ENCODE assay signal across 15 cellular contexts in the genomic region with DNA sequence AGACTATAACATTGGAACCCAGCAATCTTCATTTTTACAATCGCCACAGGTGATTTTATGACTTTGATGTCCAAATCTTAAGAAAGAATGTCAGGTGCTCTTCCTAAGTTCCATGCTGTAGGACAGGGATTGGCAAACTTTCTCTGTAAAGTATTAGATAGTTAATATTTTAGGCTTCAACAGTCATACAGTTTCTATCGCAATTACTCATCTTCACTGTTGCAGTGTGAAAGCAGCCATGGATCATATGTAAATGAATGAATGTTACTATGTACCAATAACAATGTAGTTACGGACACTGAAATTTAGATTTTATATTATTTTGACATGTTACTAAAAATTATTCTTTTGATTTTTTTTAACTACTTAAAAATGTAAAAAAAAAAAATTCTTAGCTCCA.
"Had no signal": no experiment of that assay in that cellular context is flagged by ENCODE, and none has a peak within 500 bp of the region (broad histone marks: within the 10 kb centered on the region; RNA-seq: fewer than 3 reads in every experiment).

No MANE protein-coding gene starts in this region.

- ATAC-seq: left colon; lower lobe of right lung; right lobe of liver; stimulated activated naive CD8-positive, alpha-beta T cell treated with anti-CD3 and anti-CD28 coated beads, Interleukin-15, amount 100 ng/mL, for 72 hours had no signal

- H3K27me3 Mint-ChIP-seq: activated CD4-positive, alpha-beta T cell treated with anti-CD3 and anti-CD28 coated beads, Interleukin-2, amount 10 ng/mL, durations not matched to agents 7 days and 5 days; activated naive CD8-positive, alpha-beta T cell; stimulated activated naive CD8-positive, alpha-beta T cell treated with anti-CD3 and anti-CD28 coated beads, Interleukin-15, amount 100 ng/mL, for 72 hours; type B pancreatic cell had no signal

- H3K4me3 ChIP-seq: lower lobe of right lung, right lobe of liver, smooth muscle cell had no signal

- H3K27ac Mint-ChIP-seq: activated CD4-positive, alpha-beta T cell treated with anti-CD3 and anti-CD28 coated beads, Interleukin-2, amount 10 ng/mL, durations not matched to agents 7 days and 5 days; activated naive CD8-positive, alpha-beta T cell; stimulated activated naive CD8-positive, alpha-beta T cell treated with anti-CD3 and anti-CD28 coated beads, Interleukin-15, amount 100 ng/mL, for 72 hours; type B pancreatic cell had no signal

- H3K9me3 Mint-ChIP-seq: activated CD4-positive, alpha-beta T cell treated with anti-CD3 and anti-CD28 coated beads, Interleukin-2, amount 10 ng/mL, durations not matched to agents 7 days and 5 days; stimulated activated naive CD8-positive, alpha-beta T cell treated with anti-CD3 and anti-CD28 coated beads, Interleukin-15, amount 100 ng/mL, for 72 hours; type B pancreatic cell had no signal

- H3K36me3 Mint-ChIP-seq: type B pancreatic cell had no signal

- DNase-seq: activated CD4-positive, alpha-beta T cell treated with anti-CD3 and anti-CD28 coated beads, Interleukin-2, amount 10 ng/mL, durations not matched to agents 7 days and 5 days; activated CD4-positive, CD25-positive, alpha-beta regulatory T cell; activated CD8-positive, alpha-beta memory T cell treated with anti-CD3 and anti-CD28 coated beads for 24 hours; activated gamma-delta T cell treated with Interleukin-2 at 50 U/mL for 16 hours; amniotic stem cell; caudate nucleus; erythroblast; left colon; lower lobe of right lung; right lobe of liver; stimulated activated naive CD8-positive, alpha-beta T cell treated with anti-CD3 and anti-CD28 coated beads, Interleukin-15, amount 100 ng/mL, for 72 hours had no signal

- H3K4me3 Mint-ChIP-seq: activated CD4-positive, alpha-beta T cell treated with anti-CD3 and anti-CD28 coated beads, Interleukin-2, amount 10 ng/mL, durations not matched to agents 7 days and 5 days; activated naive CD8-positive, alpha-beta T cell; neural crest cell; stimulated activated naive CD8-positive, alpha-beta T cell treated with anti-CD3 and anti-CD28 coated beads, Interleukin-15, amount 100 ng/mL, for 72 hours; type B pancreatic cell had no signal

- H3K4me1 Mint-ChIP-seq: activated CD4-positive, alpha-beta T cell treated with anti-CD3 and anti-CD28 coated beads, Interleukin-2, amount 10 ng/mL, durations not matched to agents 7 days and 5 days; neural crest cell; stimulated activated naive CD8-positive, alpha-beta T cell treated with anti-CD3 and anti-CD28 coated beads, Interleukin-15, amount 100 ng/mL, for 72 hours had no signal
